In the genomic region with DNA sequence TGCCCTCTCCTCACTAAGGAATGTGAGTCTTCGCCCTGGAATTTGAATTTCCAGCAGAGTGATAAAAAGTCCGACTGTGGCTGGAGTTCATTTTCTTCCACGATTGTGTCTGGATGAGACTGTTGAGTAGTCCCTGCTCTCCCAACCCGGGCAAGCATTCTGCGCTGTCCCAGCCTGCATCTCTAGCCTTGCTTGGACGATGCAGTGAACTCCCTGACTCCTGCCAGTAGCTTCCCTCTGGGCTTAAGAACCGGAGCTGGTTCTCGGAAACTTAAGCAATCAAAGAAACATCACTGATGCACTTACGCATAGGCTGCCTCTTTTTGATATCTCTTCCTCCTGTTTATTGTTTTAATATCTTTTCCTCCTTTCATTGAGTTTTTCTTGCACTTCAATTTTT, we compare ENCODE assay signal across 17 cellular contexts.
"Had no signal": no experiment of that assay in that cellular context is flagged by ENCODE, and none has a peak within 500 bp of the region (broad histone marks: within the 10 kb centered on the region; RNA-seq: fewer than 3 reads in every experiment).

No MANE protein-coding gene starts in this region.

- H3K27ac ChIP-seq: ovary, testis, upper lobe of right lung had no signal

- H3K9me3 ChIP-seq: ovary, testis, upper lobe of right lung had no signal

- H3K4me1 ChIP-seq: testis, upper lobe of right lung had no signal

- H3K27me3 ChIP-seq: ovary, testis, upper lobe of right lung had no signal

- H3K36me3 ChIP-seq: ovary, upper lobe of right lung had no signal

- ATAC-seq: activated CD4-positive, alpha-beta T cell treated with anti-CD3 and anti-CD28 coated beads for 36 hours; naive thymus-derived CD8-positive, alpha-beta T cell; stimulated activated naive CD8-positive, alpha-beta T cell treated with anti-CD3 and anti-CD28 coated beads, Interleukin-15, amount 100 ng/mL, for 72 hours; upper lobe of right lung had no signal

- DNase-seq: activated CD4-positive, alpha-beta memory T cell treated with anti-CD3 and anti-CD28 coated beads for 36 hours; activated CD4-positive, alpha-beta T cell treated with anti-CD3 and anti-CD28 coated beads for 36 hours; activated naive CD4-positive, alpha-beta T cell; activated naive CD8-positive, alpha-beta T cell treated with anti-CD3 and anti-CD28 coated beads for 36 hours; amygdala; effector CD8-positive, alpha-beta T cell; foreskin melanocyte; kidney; naive thymus-derived CD8-positive, alpha-beta T cell; retina; small intestine; stimulated activated CD4-positive, alpha-beta T cell treated with anti-CD3 and anti-CD28 coated beads, Interleukin-4, amount 100 ng/mL, for 1 hour; stimulated activated naive CD8-positive, alpha-beta T cell treated with anti-CD3 and anti-CD28 coated beads, Interleukin-15, amount 100 ng/mL, for 72 hours; T-helper 2 cell; testis; upper lobe of right lung had no signal

- H3K4me3 ChIP-seq: ovary, testis, upper lobe of right lung had no signal
